Comparison of ENCODE assay signal across 26 cellular contexts in the genomic region with DNA sequence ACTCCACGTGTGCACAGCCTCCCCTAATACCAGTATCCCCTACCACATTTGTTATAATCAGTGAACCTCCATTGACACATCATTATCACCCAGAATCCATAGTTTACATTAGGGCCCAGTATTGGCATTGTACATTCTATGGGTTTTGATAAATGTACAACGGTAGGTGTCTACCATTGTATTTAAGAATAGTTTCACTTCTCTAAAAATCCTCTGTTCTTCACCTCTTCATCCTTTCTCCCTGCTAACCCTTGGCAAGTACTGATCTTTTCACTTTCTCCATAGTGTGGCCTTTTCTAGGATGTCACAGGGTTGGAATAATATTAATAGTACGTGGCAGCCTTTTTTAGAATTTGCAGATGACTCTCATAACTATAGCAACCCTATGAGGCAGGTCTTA.
"Had no signal": no experiment of that assay in that cellular context is flagged by ENCODE, and none has a peak within 500 bp of the region (broad histone marks: within the 10 kb centered on the region; RNA-seq: fewer than 3 reads in every experiment).

No MANE protein-coding gene starts in this region.

- H3K9me3 ChIP-seq: gastrocnemius medialis had no signal

- H3K27ac ChIP-seq: brain microvascular endothelial cell, foreskin keratinocyte, gastrocnemius medialis, heart left ventricle, WERI-Rb-1 had no signal

- H3K4me1 ChIP-seq: foreskin keratinocyte, gastrocnemius medialis, heart left ventricle had no signal

- H3K4me3 ChIP-seq: gastrocnemius medialis, heart left ventricle had no signal

- H3K36me3 ChIP-seq: brain microvascular endothelial cell, gastrocnemius medialis, heart left ventricle, WERI-Rb-1 had no signal

- H3K27me3 ChIP-seq: brain microvascular endothelial cell, foreskin keratinocyte, gastrocnemius medialis, heart left ventricle had no signal

- ATAC-seq: activated CD4-positive, CD25-positive, alpha-beta regulatory T cell treated with anti-CD3 and anti-CD28 coated beads, Interleukin-2, amount 50 U/mL, for 24 hours; activated CD8-positive, alpha-beta T cell treated with anti-CD3 and anti-CD28 coated beads for 36 hours; activated T-cell treated with anti-CD3 and anti-CD28 coated beads, Interleukin-2, amount 50 U/mL, for 4 hours; activated T-helper 17 cell treated with anti-CD3 and anti-CD28 coated beads, Interleukin-2, amount 50 U/mL, for 72 hours; esophagus mucosa; foreskin keratinocyte; gastrocnemius medialis; heart left ventricle had no signal

- DNase-seq: activated B cell treated with CpG ODN at 0.5 μM for 24 hours; activated CD4-positive, alpha-beta T cell treated with anti-CD3 and anti-CD28 coated beads for 48 hours; activated CD4-positive, alpha-beta T cell treated with anti-CD3 and anti-CD28 coated beads, Interleukin-2, amount 50 U/mL, for 1 hour; activated CD4-positive, alpha-beta T cell treated with anti-CD3 and anti-CD28 coated beads, Interleukin-2, amount 50 U/mL, for 48 hours; activated CD8-positive, alpha-beta memory T cell treated with anti-CD3 and anti-CD28 coated beads for 24 hours; activated CD8-positive, alpha-beta T cell treated with anti-CD3 and anti-CD28 coated beads for 36 hours; activated effector memory CD4-positive, alpha-beta T cell treated with Interleukin-2 at 50 U/mL for 16 hours; activated gamma-delta T cell treated with Interleukin-2 at 50 U/mL for 16 hours; activated naive CD4-positive, alpha-beta T cell treated with anti-CD3 and anti-CD28 coated beads, Interleukin-2, amount 50 U/mL, for 16 hours; activated naive CD4-positive, alpha-beta T cell treated with Interleukin-2 at 50 U/mL for 16 hours; activated T-cell treated with anti-CD3 and anti-CD28 coated beads, Interleukin-2, amount 50 U/mL, for 4 hours; amniotic stem cell; brain microvascular endothelial cell; cortex of kidney; dermis blood vessel endothelial cell; effector CD8-positive, alpha-beta T cell; endodermal cell; foreskin keratinocyte; gastrocnemius medialis; glutamatergic neuron; heart left ventricle; T1000; WERI-Rb-1 had no signal
